ENCODE assay signal across 16 cellular contexts in the genomic region with DNA sequence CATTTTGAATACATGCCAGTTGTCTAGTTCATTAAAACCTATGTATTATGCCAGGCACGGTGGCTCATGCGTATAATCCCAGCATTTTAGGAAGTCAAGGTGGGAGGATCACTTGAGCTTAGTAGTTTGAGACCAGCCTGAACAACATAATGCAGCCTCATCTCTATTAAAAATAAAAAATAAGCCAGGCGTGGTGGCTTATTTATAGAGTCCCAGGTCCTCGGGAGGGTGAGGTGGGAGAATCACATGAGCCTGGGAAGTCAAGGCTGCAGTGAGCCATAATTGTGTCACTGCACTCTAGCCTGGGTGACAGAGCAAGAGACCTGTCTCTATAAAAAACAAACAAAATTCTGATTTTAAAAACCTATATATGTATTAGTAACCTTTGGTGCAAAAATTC. TPM values are rescaled to one million over a fixed set of nuclear protein-coding genes. Genes with fewer than 3 reads are reported as not detected.
A peak's percentile ranks its signal among the peaks of the same experiment; 100 is the strongest.
DNase-seq lines count a peak whose midpoint lies in the region; ATAC-seq and TF ChIP-seq lines count a peak whose summit lies in the region.
"Had no signal": no experiment of that assay in that cellular context is flagged by ENCODE, and none has a peak within 500 bp of the region (broad histone marks: within the 10 kb centered on the region; RNA-seq: fewer than 3 reads in every experiment).

No MANE protein-coding gene starts in this region.

- peaks cover 8% of the 10 kb centered on the region for H3K4me1 Mint-ChIP-seq in activated CD4-positive, alpha-beta T cell treated with anti-CD3 and anti-CD28 coated beads, Interleukin-2, amount 10 ng/mL, durations not matched to agents 7 days and 5 days
- peaks cover 6% of the 10 kb centered on the region for H3K4me1 Mint-ChIP-seq in stimulated activated effector memory CD8-positive, alpha-beta T cell treated with anti-CD3 and anti-CD28 coated beads, Interleukin-12 subunit alpha, Interleukin-12 subunit beta, amount 100 ng/mL, for 72 hours

- CTCF ChIA-PET in activated CD4-positive, alpha-beta T cell treated with anti-CD3 and anti-CD28 coated beads, Interleukin-2, amount 10 ng/mL, durations not matched to agents 7 days and 5 days (lab: Charles Lee), result interaction anchor here (1.0 kb wide), 1 partner anchor 17 kb away, joined by 3 read pairs; no protein-coding TSS in a partner anchor

- TF ChIP-seq POLR2A in heart left ventricle (IDR thresholded peaks at IDR 0.05) (no peak), gastrocnemius medialis (IDR thresholded peaks at IDR 0.05) (peak in 1 of 2 donors; percentile 41), testis (IDR thresholded peaks at IDR 0.05) (no peak)

- no peak for DNase-seq in activated CD4-positive, alpha-beta T cell treated with anti-CD3 and anti-CD28 coated beads, Interleukin-2, amount 10 ng/mL, durations not matched to agents 7 days and 5 days
- DNase-seq in activated CD4-positive, alpha-beta T cell treated with anti-CD3 and anti-CD28 coated beads, Interleukin-2, amount 50 U/mL, for 1 hour, result no peak
- DNase-seq in heart left ventricle (peak in 4 of 5 donors; percentile 16 to 33 (median 30)), right atrium auricular region (ENCODE audit: low spot score) (no peak), gastrocnemius medialis (peak; percentile 20 to 67), testis (no peak), NCI-H128 (lab: John Stamatoyannopoulos, UW; ENCODE audit: unreplicated experiment) (no peak)
- DNase-seq in stimulated activated effector memory CD8-positive, alpha-beta T cell treated with anti-CD3 and anti-CD28 coated beads, Interleukin-12 subunit alpha, Interleukin-12 subunit beta, amount 100 ng/mL, for 72 hours (ENCODE audit: low spot score in 2 of 2), result no peak
- DNase-seq: AML-193; Caco-2; CD4-positive, alpha-beta T cell; GM23248 had no signal

- intact Hi-C loops in heart left ventricle (cut with DNase I) (no loop called here), gastrocnemius medialis (cut with DNase I; ENCODE audit: low total_unique reads) (no loop called here), testis (cut with DNase I; ENCODE audit: low total_unique reads) (no loop called here)

- 55 to 68% (median 61%) methylated on average over 4 of the region's 4 CpGs for WGBS in heart left ventricle, 4 donors
- 90 to 96% methylated on average over 4 of the region's 4 CpGs for WGBS in testis, 2 donors

- in situ Hi-C loops in gastrocnemius medialis (cut with MboI; ENCODE audit: low sequenced_read_pairs in 4 of 4), result no loop called here

- H3K9me3 ChIP-seq in heart left ventricle (no peaks in the 10 kb centered on the region), right atrium auricular region (no peaks in the 10 kb centered on the region), gastrocnemius medialis (no peaks in the 10 kb centered on the region), testis (no peaks in the 10 kb centered on the region)
- H3K9me3 ChIP-seq: A549, Caco-2, HAP-1 had no signal

- H3K27me3 Mint-ChIP-seq in activated CD4-positive, alpha-beta T cell treated with anti-CD3 and anti-CD28 coated beads, Interleukin-2, amount 10 ng/mL, durations not matched to agents 7 days and 5 days, result no peaks in the 10 kb centered on the region
- H3K27me3 Mint-ChIP-seq: CD4-positive, alpha-beta T cell had no signal

- peak overlapping the region in 8 of 12 donors; percentile 6 to 70 (median 54) for H3K27ac ChIP-seq in heart left ventricle
- peak overlapping the region; percentile 49 to 51 for H3K27ac ChIP-seq in right atrium auricular region
- peak overlapping the region; percentile 59 to 73 (median 66) for H3K27ac ChIP-seq in gastrocnemius medialis
- no peak overlapping the region for H3K27ac ChIP-seq in testis
- H3K27ac ChIP-seq: 22Rv1, A549, C4-2B, GM23248 had no signal

- peaks cover 0 to 9% (median 0%) of the 10 kb centered on the region in 12 donors for H3K4me1 ChIP-seq in heart left ventricle
- H3K4me1 ChIP-seq in right atrium auricular region, result no peaks in the 10 kb centered on the region
- H3K4me1 ChIP-seq in gastrocnemius medialis, result peaks cover 6 to 21% of the 10 kb centered on the region in 2 donors
- no peaks in the 10 kb centered on the region for H3K4me1 ChIP-seq in testis
- H3K4me1 ChIP-seq: A549, Caco-2 had no signal

- no peak for TF ChIP-seq CTCF in heart left ventricle (IDR thresholded peaks at IDR 0.05)
- no peak for TF ChIP-seq CTCF in right atrium auricular region (IDR thresholded peaks at IDR 0.05)
- TF ChIP-seq CTCF in gastrocnemius medialis (IDR thresholded peaks at IDR 0.05 in 4 of 5, conservative IDR thresholded peaks at IDR 0.05 in 1 of 5), result no peak
- no peak for TF ChIP-seq CTCF in testis (IDR thresholded peaks at IDR 0.05)

- H3K36me3 Mint-ChIP-seq in activated CD4-positive, alpha-beta T cell treated with anti-CD3 and anti-CD28 coated beads, Interleukin-2, amount 10 ng/mL, durations not matched to agents 7 days and 5 days (ENCODE audit: low read depth), result peaks cover 40% of the 10 kb centered on the region
- peaks cover 46% of the 10 kb centered on the region for H3K36me3 Mint-ChIP-seq in stimulated activated effector memory CD8-positive, alpha-beta T cell treated with anti-CD3 and anti-CD28 coated beads, Interleukin-12 subunit alpha, Interleukin-12 subunit beta, amount 100 ng/mL, for 72 hours

- H3K27ac Mint-ChIP-seq in activated CD4-positive, alpha-beta T cell treated with anti-CD3 and anti-CD28 coated beads, Interleukin-2, amount 10 ng/mL, durations not matched to agents 7 days and 5 days, result peak overlapping the region; percentile 41
- H3K27ac Mint-ChIP-seq in stimulated activated effector memory CD8-positive, alpha-beta T cell treated with anti-CD3 and anti-CD28 coated beads, Interleukin-12 subunit alpha, Interleukin-12 subunit beta, amount 100 ng/mL, for 72 hours, result no peak overlapping the region
- H3K27ac Mint-ChIP-seq: CD4-positive, alpha-beta T cell had no signal

- H3K27me3 ChIP-seq in heart left ventricle, result no peaks in the 10 kb centered on the region
- H3K27me3 ChIP-seq in right atrium auricular region, result no peaks in the 10 kb centered on the region
- H3K27me3 ChIP-seq in gastrocnemius medialis, result no peaks in the 10 kb centered on the region
- no peaks in the 10 kb centered on the region for H3K27me3 ChIP-seq in testis

- H3K36me3 ChIP-seq in heart left ventricle (peaks cover 0 to 70% (median 37%) of the 10 kb centered on the region in 9 donors), right atrium auricular region (peaks cover 15% of the 10 kb centered on the region), gastrocnemius medialis (peaks cover 0 to 37% of the 10 kb centered on the region in 2 donors), testis (ENCODE audit: low read depth, missing control alignments) (no peaks in the 10 kb centered on the region)

- peaks cover 3% of the 10 kb centered on the region for H3K9me3 Mint-ChIP-seq in activated CD4-positive, alpha-beta T cell treated with anti-CD3 and anti-CD28 coated beads, Interleukin-2, amount 10 ng/mL, durations not matched to agents 7 days and 5 days
- no peaks in the 10 kb centered on the region for H3K9me3 Mint-ChIP-seq in stimulated activated effector memory CD8-positive, alpha-beta T cell treated with anti-CD3 and anti-CD28 coated beads, Interleukin-12 subunit alpha, Interleukin-12 subunit beta, amount 100 ng/mL, for 72 hours
- H3K9me3 Mint-ChIP-seq: CD4-positive, alpha-beta T cell had no signal

- H3K4me3 Mint-ChIP-seq in activated CD4-positive, alpha-beta T cell treated with anti-CD3 and anti-CD28 coated beads, Interleukin-2, amount 10 ng/mL, durations not matched to agents 7 days and 5 days, result no peak overlapping the region
- no peak overlapping the region for H3K4me3 Mint-ChIP-seq in stimulated activated effector memory CD8-positive, alpha-beta T cell treated with anti-CD3 and anti-CD28 coated beads, Interleukin-12 subunit alpha, Interleukin-12 subunit beta, amount 100 ng/mL, for 72 hours
- H3K4me3 Mint-ChIP-seq: CD4-positive, alpha-beta T cell had no signal

- no peak overlapping the region for H3K4me3 ChIP-seq in heart left ventricle
- H3K4me3 ChIP-seq in right atrium auricular region, result no peak overlapping the region
- H3K4me3 ChIP-seq in gastrocnemius medialis, result no peak overlapping the region
- no peak overlapping the region for H3K4me3 ChIP-seq in testis
- H3K4me3 ChIP-seq: A549, GM23248, HAP-1 had no signal

- peak; percentile 69 to 88 (median 86) for ATAC-seq in heart left ventricle
- ATAC-seq in gastrocnemius medialis, result peak; percentile 84 to 92
- no peak for ATAC-seq in stimulated activated effector memory CD8-positive, alpha-beta T cell treated with anti-CD3 and anti-CD28 coated beads, Interleukin-12 subunit alpha, Interleukin-12 subunit beta, amount 100 ng/mL, for 72 hours
- ATAC-seq: A549 had no signal

- POLR2A ChIA-PET in activated CD4-positive, alpha-beta T cell treated with anti-CD3 and anti-CD28 coated beads, Interleukin-2, amount 10 ng/mL, durations not matched to agents 7 days and 5 days (lab: Charles Lee), result no interaction called here

RNA-seq across cellular contexts. Expression of gene ORC3, which starts 27.5 kb away (rescaled TPM):
- total RNA-seq in activated CD4-positive, alpha-beta T cell treated with anti-CD3 and anti-CD28 coated beads, Interleukin-2, amount 10 ng/mL, durations not matched to agents 7 days and 5 days, result 10 to 100 TPM; 27.1 to 32.5 TPM
- 10 to 100 TPM; 15.2 to 28.6 (median 20.8) TPM for total RNA-seq in heart left ventricle
- 10 to 100 TPM; 15.4 to 18.8 TPM for polyA plus RNA-seq in heart left ventricle
- total RNA-seq in right atrium auricular region, result 10 to 100 TPM; 14.5 to 21.4 TPM
- total RNA-seq in gastrocnemius medialis, result 10 to 100 TPM; 18.6 to 28.5 (median 22.6) TPM
- total RNA-seq in testis, result 10 to 100 TPM; 38.8 to 50.4 TPM
- 40.5 TPM for polyA plus RNA-seq in testis (ENCODE audit: insufficient read depth, low read depth, low replicate concordance)

RNA-seq across cellular contexts. Expression of gene RARS2, which starts 27.6 kb away (rescaled TPM):
- 10 to 100 TPM; 24.1 to 28.0 TPM for total RNA-seq in activated CD4-positive, alpha-beta T cell treated with anti-CD3 and anti-CD28 coated beads, Interleukin-2, amount 10 ng/mL, durations not matched to agents 7 days and 5 days
- total RNA-seq in heart left ventricle (10 to 100 TPM; 13.3 to 24.2 (median 20.3) TPM), right atrium auricular region (10 to 100 TPM; 12.9 to 16.3 TPM), gastrocnemius medialis (10 to 100 TPM; 11.4 to 21.1 (median 13.4) TPM), testis (10 to 100 TPM; 33.1 to 35.7 TPM)
- polyA plus RNA-seq in heart left ventricle (10 to 100 TPM; 10.2 to 21.2 TPM), testis (ENCODE audit: insufficient read depth, low read depth, low replicate concordance) (50.9 TPM)

Comparison
In these comparisons a context has a peak if more than half of its experiments do, and no peak if none do; other contexts are left out.
1. DNase-seq: peak in heart left ventricle (4 of 5) and gastrocnemius medialis (2 of 2); none in activated CD4-positive, alpha-beta T cell treated with anti-CD3 and anti-CD28 coated beads, Interleukin-2, amount 10 ng/mL, durations not matched to agents 7 days and 5 days (single experiment), activated CD4-positive, alpha-beta T cell treated with anti-CD3 and anti-CD28 coated beads, Interleukin-2, amount 50 U/mL, for 1 hour (single experiment), right atrium auricular region (single experiment), testis (single experiment), NCI-H128 (single experiment) and stimulated activated effector memory CD8-positive, alpha-beta T cell treated with anti-CD3 and anti-CD28 coated beads, Interleukin-12 subunit alpha, Interleukin-12 subunit beta, amount 100 ng/mL, for 72 hours (0 of 2).
2. H3K27ac ChIP-seq: peak in heart left ventricle (8 of 12), right atrium auricular region (2 of 2) and gastrocnemius medialis (4 of 4); none in testis (0 of 2).